28 cellular contexts compared by ENCODE assay signal in genomic region chr1:46352363-46352762, GRCh38. TPM values are rescaled to one million over a fixed set of nuclear protein-coding genes. Genes with fewer than 3 reads are reported as not detected.
DNase-seq lines count a peak whose midpoint lies in the region; ATAC-seq, FAIRE-seq and TF ChIP-seq lines count a peak whose summit lies in the region.
"Had no signal": no experiment of that assay in that cellular context is flagged by ENCODE, and none has a peak within 500 bp of the region (broad histone marks: within the 10 kb centered on the region; RNA-seq: fewer than 3 reads in every experiment).

No MANE protein-coding gene starts in this region.

- H4K20me1 ChIP-seq in HepG2 (ENCODE audit: insufficient read depth, low read length): no peaks in the 10 kb centered on the region
- no peaks in the 10 kb centered on the region for H4K20me1 ChIP-seq in Karpas-422 (ENCODE audit: insufficient read depth, low read depth, low read length)

- TF ChIP-seq POLR2A in HepG2 (IDR thresholded peaks at IDR 0.05; ENCODE audit: insufficient read depth in 1 of 2, low read depth in 2 of 2, low read length in 2 of 2): no peak
- no peak for TF ChIP-seq POLR2A in right lobe of liver (IDR thresholded peaks at IDR 0.05)

- ATAC-seq in HepG2 (no peak), right lobe of liver (no peak), GM21390 (IDR thresholded peaks at IDR 0.05; ENCODE audit: unreplicated experiment) (no peak)
- ATAC-seq in stimulated activated memory B cell treated with anti-CD40 and anti-IgM and Interleukin-4, amounts not matched to agents 10 μg/mL and 1 μg/mL and 100 μg/mL, for 72 hours: no peak
- ATAC-seq: GM12878 had no signal

- H3K27me3 ChIP-seq in HepG2 (ENCODE audit: control insufficient read depth in 1 of 2, insufficient read depth in 2 of 2, low read length in 2 of 2): no peaks in the 10 kb centered on the region
- H3K27me3 ChIP-seq in right lobe of liver: no peaks in the 10 kb centered on the region
- no peaks in the 10 kb centered on the region for H3K27me3 ChIP-seq in Karpas-422 (ENCODE audit: low read length)
- no peaks in the 10 kb centered on the region for H3K27me3 ChIP-seq in SJCRH30
- H3K27me3 ChIP-seq: BE2C, BLaER1 had no signal

- H3K9me3 ChIP-seq in HepG2 (ENCODE audit: low read length) (no peaks in the 10 kb centered on the region), right lobe of liver (no peaks in the 10 kb centered on the region), Karpas-422 (ENCODE audit: low read length) (no peaks in the 10 kb centered on the region), SJCRH30 (replicated peaks) (no peaks in the 10 kb centered on the region)
- H3K9me3 ChIP-seq: BE2C, BLaER1 had no signal

- H3K4me2 ChIP-seq in HepG2 (ENCODE audit: low read depth, low read length) (no peak overlapping the region), Karpas-422 (ENCODE audit: low read depth, low read length, poor library complexity, severe bottlenecking) (no peak overlapping the region)
- H3K4me2 ChIP-seq: BLaER1 had no signal

- no peak overlapping the region for H2AFZ ChIP-seq in HepG2 (ENCODE audit: low read length)
- no peak overlapping the region for H2AFZ ChIP-seq in Karpas-422 (ENCODE audit: low read length)

- H3K4me3 ChIP-seq in HepG2 (replicated peaks in 1 of 3; ENCODE audit: insufficient read depth in 1 of 3, low read depth in 2 of 3, low read length in 3 of 3) (no peak overlapping the region), right lobe of liver (no peak overlapping the region), Karpas-422 (ENCODE audit: low read length) (no peak overlapping the region), SJCRH30 (no peak overlapping the region)
- H3K4me3 ChIP-seq: BLaER1, GM12878 had no signal

- no peak overlapping the region for H3K4me3 Mint-ChIP-seq in stimulated activated memory B cell treated with anti-CD40 and anti-IgM and Interleukin-4, amounts not matched to agents 10 μg/mL and 1 μg/mL and 100 μg/mL, for 72 hours
- H3K4me3 Mint-ChIP-seq: CD14-positive monocyte; CD4-positive, alpha-beta memory T cell; CD4-positive, CD25-positive, alpha-beta regulatory T cell; CD8-positive, alpha-beta memory T cell had no signal

- intact Hi-C loops in HepG2 (cut with micrococcal nuclease; ENCODE audit: unreplicated experiment) (no loop called here), right lobe of liver (cut with DNase I) (no loop called here)

- no peaks in the 10 kb centered on the region for H3K9me3 Mint-ChIP-seq in stimulated activated memory B cell treated with anti-CD40 and anti-IgM and Interleukin-4, amounts not matched to agents 10 μg/mL and 1 μg/mL and 100 μg/mL, for 72 hours
- H3K9me3 Mint-ChIP-seq: CD4-positive, alpha-beta memory T cell; CD4-positive, CD25-positive, alpha-beta regulatory T cell; CD8-positive, alpha-beta memory T cell had no signal

- H3K36me3 ChIP-seq in HepG2 (replicated peaks in 1 of 2; ENCODE audit: control insufficient read depth in 1 of 2, insufficient read depth in 2 of 2, low read length in 2 of 2) (peaks cover 13 to 56% of the 10 kb centered on the region in 2 experiments), right lobe of liver (peaks cover 0 to 57% (median 26%) of the 10 kb centered on the region in 4 donors), Karpas-422 (ENCODE audit: insufficient read depth, low read length) (peaks cover 36% of the 10 kb centered on the region), SJCRH30 (peaks cover 74% of the 10 kb centered on the region)

- 96% methylated on average over 2 of the region's 2 CpGs for WGBS in HepG2 (ENCODE audit: low lambda C conversion rate)
- WGBS in right lobe of liver (ENCODE audit: insufficient coverage, low coverage, low lambda C conversion rate, missing lambda C conversion rate): 78% methylated on average over 1 of the region's 2 CpGs

- H3K27ac Mint-ChIP-seq in stimulated activated memory B cell treated with anti-CD40 and anti-IgM and Interleukin-4, amounts not matched to agents 10 μg/mL and 1 μg/mL and 100 μg/mL, for 72 hours: peak overlapping the region; percentile 11
- H3K27ac Mint-ChIP-seq: CD4-positive, alpha-beta memory T cell had no signal

- no peak for FAIRE-seq in HepG2 (lab: Jason Lieb, UNC)
- FAIRE-seq: A204.1, GM12878, GM12892, GM18507 had no signal

- no peaks in the 10 kb centered on the region for H3K79me2 ChIP-seq in HepG2 (ENCODE audit: insufficient read depth, low read length)
- H3K79me2 ChIP-seq in Karpas-422 (ENCODE audit: low read length): peaks cover 7% of the 10 kb centered on the region

- DNase-seq in HepG2 (ENCODE audit: low spot score): no peak
- no peak for DNase-seq in right lobe of liver
- peak; percentile 34 for DNase-seq in Karpas-422
- DNase-seq in SJCRH30: no peak
- DNase-seq: 8988T; ACHN; BE2C; C1 segment of cervical spinal cord; CD4-positive, alpha-beta memory T cell; CD4-positive, CD25-positive, alpha-beta regulatory T cell; CD8-positive, alpha-beta memory T cell; COR-L47; DMS 273 treated with DMSO at 0.1 percent for 48 hours; DMS153; DMS53; DMS79; DND-41; EL; GDM1 had no signal

- H3K27me3 Mint-ChIP-seq in stimulated activated memory B cell treated with anti-CD40 and anti-IgM and Interleukin-4, amounts not matched to agents 10 μg/mL and 1 μg/mL and 100 μg/mL, for 72 hours: no peaks in the 10 kb centered on the region
- H3K27me3 Mint-ChIP-seq: CD4-positive, alpha-beta memory T cell; CD4-positive, CD25-positive, alpha-beta regulatory T cell; CD8-positive, alpha-beta memory T cell had no signal

- CTCF ChIA-PET in HepG2 (lab: Yijun Ruan, JAX; ENCODE audit: low intra/inter-chr PET ratio, low total read pairs): no interaction called here

- peaks cover 10% of the 10 kb centered on the region for H3K4me1 Mint-ChIP-seq in stimulated activated memory B cell treated with anti-CD40 and anti-IgM and Interleukin-4, amounts not matched to agents 10 μg/mL and 1 μg/mL and 100 μg/mL, for 72 hours

- TF ChIP-seq EP300 in HepG2 (IDR thresholded peaks at IDR 0.05; ENCODE audit: low read depth in 2 of 2, low read length in 2 of 2) (no peak), HepG2 (CRISPR knock-in tag; IDR thresholded peaks at IDR 0.05; ENCODE audit: borderline replicate concordance) (no peak)

- H3K9ac ChIP-seq in HepG2 (ENCODE audit: insufficient read depth, low read depth, low read length) (no peak overlapping the region), Karpas-422 (ENCODE audit: low read length) (no peak overlapping the region)
- H3K9ac ChIP-seq: BLaER1 had no signal

- BruUV-seq in HepG2 (replicated peaks; lab: Mats Ljungman, UMichigan): no TSS peak

- in situ Hi-C loops in HepG2 (cut with HindIII; ENCODE audit: extremely low pct_ligation_motif_present, low pct_unique_long_range_greater_than_20kb): no loop called here

- H3K36me3 Mint-ChIP-seq in stimulated activated memory B cell treated with anti-CD40 and anti-IgM and Interleukin-4, amounts not matched to agents 10 μg/mL and 1 μg/mL and 100 μg/mL, for 72 hours: peaks cover 59% of the 10 kb centered on the region

- no peak for TF ChIP-seq RAD21 in HepG2 (CRISPR knock-in tag; IDR thresholded peaks at IDR 0.05)

- POLR2A ChIA-PET in HepG2 (lab: Yijun Ruan, JAX): interaction anchor here (1.3 kb wide), 1 partner anchor 11 kb away, joined by 3 read pairs; no protein-coding TSS in a partner anchor

- no peak for TF ChIP-seq CTCF in HepG2 (CRISPR knock-in tag; IDR thresholded peaks at IDR 0.05)
- TF ChIP-seq CTCF in right lobe of liver (IDR thresholded peaks at IDR 0.05): no peak

- H3K9me2 ChIP-seq in Karpas-422 (replicated peaks; ENCODE audit: insufficient read depth, low read length): no peaks in the 10 kb centered on the region

- H3K4me1 ChIP-seq in HepG2 (ENCODE audit: insufficient read depth, low read length): peaks cover 6% of the 10 kb centered on the region; the same call in 1 of the 2 replicates
- no peaks in the 10 kb centered on the region for H3K4me1 ChIP-seq in right lobe of liver
- no peaks in the 10 kb centered on the region for H3K4me1 ChIP-seq in Karpas-422 (ENCODE audit: low read length)
- H3K4me1 ChIP-seq in SJCRH30: no peaks in the 10 kb centered on the region
- H3K4me1 ChIP-seq: BE2C, BLaER1 had no signal

- H3K27ac ChIP-seq in HepG2 (ENCODE audit: extremely low read length, insufficient read depth, low read length) (no peak overlapping the region), right lobe of liver (no peak overlapping the region), Karpas-422 (ENCODE audit: low read length) (no peak overlapping the region), SJCRH30 (no peak overlapping the region)
- H3K27ac ChIP-seq: BLaER1 had no signal

RNA-seq across cellular contexts. Expression of gene NSUN4, which starts 11.8 kb away (rescaled TPM):
- total RNA-seq in HepG2 (2016; rRNA removed; fragmentation: Illumina TruSeq; extraction: Trizol) (23.5 and 27.1 TPM in 2 replicates), right lobe of liver (10 to 100 TPM in 5 of 6 experiments, 1 to 10 TPM in 1; 8.5 to 13.0 (median 12.2) TPM)
- total RNA-seq in HepG2 (2016; cell fraction: cytosol; rRNA removed; fragmentation: Illumina TruSeq; extraction: Trizol; ENCODE audit: low read depth): 1.7 and 2.5 TPM in 2 replicates
- total RNA-seq in HepG2 (2016; cell fraction: insoluble cytoplasmic fraction; rRNA removed; fragmentation: Illumina TruSeq; extraction: Trizol): 22.9 and 26.3 TPM in 2 replicates
- total RNA-seq in HepG2 (2016; cell fraction: membrane; rRNA removed; fragmentation: Illumina TruSeq; extraction: Trizol): 6.1 and 6.8 TPM in 2 replicates
- 15.4 and 15.9 TPM in 2 replicates for total RNA-seq in HepG2 (2016; cell fraction: nucleus; rRNA removed; fragmentation: Illumina TruSeq; extraction: Trizol)
- 21.5 and 24.0 TPM in 2 replicates for polyA plus RNA-seq in HepG2 (2011; rRNA removed)
- polyA plus RNA-seq in HepG2 (2011; cell fraction: cytosol; rRNA removed): 27.6 and 30.4 TPM in 2 replicates
- 14.3 and 18.3 TPM in 2 replicates for polyA plus RNA-seq in HepG2 (2011; cell fraction: nucleus; rRNA removed)
- 15.8 and 20.3 TPM in 2 replicates for polyA plus RNA-seq in HepG2 (2012)
- 1.5 and 1.8 TPM in 2 replicates for polyA plus RNA-seq in HepG2 (2016; cell fraction: cytosol; fragmentation: Illumina TruSeq; extraction: Trizol; ENCODE audit: low read depth)
- polyA plus RNA-seq in HepG2 (2016; cell fraction: insoluble cytoplasmic fraction; fragmentation: Illumina TruSeq; extraction: Trizol; ENCODE audit: low read depth): 18.9 and 21.3 TPM in 2 replicates
- polyA plus RNA-seq in HepG2 (2016; cell fraction: membrane; fragmentation: Illumina TruSeq; extraction: Trizol; ENCODE audit: low read depth): 3.4 and 4.0 TPM in 2 replicates
- polyA plus RNA-seq in HepG2 (2016; cell fraction: nucleus; fragmentation: Illumina TruSeq; extraction: Trizol; ENCODE audit: insufficient read depth, low read depth): 14.9 and 17.2 TPM in 2 replicates
- 146 and 163 TPM in 2 replicates for polyA minus RNA-seq in HepG2 (2011; rRNA and poly(A)+ RNA removed; ENCODE audit: low replicate concordance)
- polyA minus RNA-seq in HepG2 (2011; cell fraction: cytosol; rRNA and poly(A)+ RNA removed): 15.6 and 17.8 TPM in 2 replicates
- polyA minus RNA-seq in HepG2 (2011; cell fraction: nucleus; rRNA and poly(A)+ RNA removed): 21.8 and 25.9 TPM in 2 replicates
- total RNA-seq in Karpas-422 (2014; rRNA removed; shearing (Covaris generic); ENCODE audit: low replicate concordance): 15.9 and 27.1 TPM in 2 replicates
- 23.7 TPM in 2 replicates for total RNA-seq in SJCRH30 (2014; rRNA removed; shearing (Covaris generic))

RNA-seq across cellular contexts. Expression of gene FAAH, which starts 41.8 kb away (rescaled TPM):
- total RNA-seq in HepG2 (2016; rRNA removed; fragmentation: Illumina TruSeq; extraction: Trizol) (1.5 and 11.0 TPM in 2 replicates), right lobe of liver (10 to 100 TPM; 26.6 to 48.7 (median 33.5) TPM)
- 0.81 and 1.3 TPM in 2 replicates for total RNA-seq in HepG2 (2016; cell fraction: cytosol; rRNA removed; fragmentation: Illumina TruSeq; extraction: Trizol; ENCODE audit: low read depth)
- 2.5 and 10.2 TPM in 2 replicates for total RNA-seq in HepG2 (2016; cell fraction: insoluble cytoplasmic fraction; rRNA removed; fragmentation: Illumina TruSeq; extraction: Trizol)
- total RNA-seq in HepG2 (2016; cell fraction: membrane; rRNA removed; fragmentation: Illumina TruSeq; extraction: Trizol): 1.7 and 2.5 TPM in 2 replicates
- total RNA-seq in HepG2 (2016; cell fraction: nucleus; rRNA removed; fragmentation: Illumina TruSeq; extraction: Trizol): 15.1 and 16.3 TPM in 2 replicates
- polyA plus RNA-seq in HepG2 (2011; rRNA removed): 5.4 and 7.3 TPM in 2 replicates
- 2.5 TPM in 2 replicates for polyA plus RNA-seq in HepG2 (2011; cell fraction: cytosol; rRNA removed)
- 64.9 and 80.8 TPM in 2 replicates for polyA plus RNA-seq in HepG2 (2011; cell fraction: nucleus; rRNA removed)
- 5.2 and 6.0 TPM in 2 replicates for polyA plus RNA-seq in HepG2 (2012)
- 0.85 and 1.2 TPM in 2 replicates for polyA plus RNA-seq in HepG2 (2016; cell fraction: cytosol; fragmentation: Illumina TruSeq; extraction: Trizol; ENCODE audit: low read depth)
- 1.3 and 2.2 TPM in 2 replicates for polyA plus RNA-seq in HepG2 (2016; cell fraction: insoluble cytoplasmic fraction; fragmentation: Illumina TruSeq; extraction: Trizol; ENCODE audit: low read depth)
- 1.0 and 1.2 TPM in 2 replicates for polyA plus RNA-seq in HepG2 (2016; cell fraction: membrane; fragmentation: Illumina TruSeq; extraction: Trizol; ENCODE audit: low read depth)
- 32.6 and 35.3 TPM in 2 replicates for polyA plus RNA-seq in HepG2 (2016; cell fraction: nucleus; fragmentation: Illumina TruSeq; extraction: Trizol; ENCODE audit: insufficient read depth, low read depth)
- polyA minus RNA-seq in HepG2 (2011; rRNA and poly(A)+ RNA removed; ENCODE audit: low replicate concordance): 0.47 and 3.4 TPM in 2 replicates
- polyA minus RNA-seq in HepG2 (2011; cell fraction: cytosol; rRNA and poly(A)+ RNA removed): 1.4 and 1.7 TPM in 2 replicates
- polyA minus RNA-seq in HepG2 (2011; cell fraction: nucleus; rRNA and poly(A)+ RNA removed): 11.1 and 15.8 TPM in 2 replicates
- 1.3 TPM in 1 of 2 replicates, not detected in the other for total RNA-seq in Karpas-422 (2014; rRNA removed; shearing (Covaris generic); ENCODE audit: low replicate concordance)
- 0.34 TPM in 1 of 2 replicates, not detected in the other for total RNA-seq in SJCRH30 (2014; rRNA removed; shearing (Covaris generic))
- total RNA-seq: G401 had no signal

RNA-seq across cellular contexts. Expression of gene UQCRH, which starts 48.9 kb away (rescaled TPM):
- total RNA-seq in HepG2 (2016; rRNA removed; fragmentation: Illumina TruSeq; extraction: Trizol) (556 and 776 TPM in 2 replicates), right lobe of liver (100 to 1,000 TPM in 2 of 6 experiments, 10 to 100 TPM in 4; 71.6 to 244 (median 90.4) TPM)
- total RNA-seq in HepG2 (2016; cell fraction: cytosol; rRNA removed; fragmentation: Illumina TruSeq; extraction: Trizol; ENCODE audit: low read depth): 326 and 342 TPM in 2 replicates
- 557 and 814 TPM in 2 replicates for total RNA-seq in HepG2 (2016; cell fraction: insoluble cytoplasmic fraction; rRNA removed; fragmentation: Illumina TruSeq; extraction: Trizol)
- 684 and 739 TPM in 2 replicates for total RNA-seq in HepG2 (2016; cell fraction: membrane; rRNA removed; fragmentation: Illumina TruSeq; extraction: Trizol)
- total RNA-seq in HepG2 (2016; cell fraction: nucleus; rRNA removed; fragmentation: Illumina TruSeq; extraction: Trizol): 202 and 207 TPM in 2 replicates
- 389 and 548 TPM in 2 replicates for polyA plus RNA-seq in HepG2 (2011; rRNA removed)
- polyA plus RNA-seq in HepG2 (2011; cell fraction: cytosol; rRNA removed): 498 and 858 TPM in 2 replicates
- polyA plus RNA-seq in HepG2 (2011; cell fraction: nucleus; rRNA removed): 97.1 and 129 TPM in 2 replicates
- polyA plus RNA-seq in HepG2 (2012): 542 and 600 TPM in 2 replicates
- 372 and 389 TPM in 2 replicates for polyA plus RNA-seq in HepG2 (2016; cell fraction: cytosol; fragmentation: Illumina TruSeq; extraction: Trizol; ENCODE audit: low read depth)
- polyA plus RNA-seq in HepG2 (2016; cell fraction: insoluble cytoplasmic fraction; fragmentation: Illumina TruSeq; extraction: Trizol; ENCODE audit: low read depth): 673 and 752 TPM in 2 replicates
- polyA plus RNA-seq in HepG2 (2016; cell fraction: membrane; fragmentation: Illumina TruSeq; extraction: Trizol; ENCODE audit: low read depth): 615 and 634 TPM in 2 replicates
- polyA plus RNA-seq in HepG2 (2016; cell fraction: nucleus; fragmentation: Illumina TruSeq; extraction: Trizol; ENCODE audit: insufficient read depth, low read depth): 308 and 323 TPM in 2 replicates
- polyA minus RNA-seq in HepG2 (2011; rRNA and poly(A)+ RNA removed; ENCODE audit: low replicate concordance): 40.3 and 86.2 TPM in 2 replicates
- 75.1 and 87.3 TPM in 2 replicates for polyA minus RNA-seq in HepG2 (2011; cell fraction: cytosol; rRNA and poly(A)+ RNA removed)
- polyA minus RNA-seq in HepG2 (2011; cell fraction: nucleus; rRNA and poly(A)+ RNA removed): 50.6 and 82.3 TPM in 2 replicates
- total RNA-seq in Karpas-422 (2014; rRNA removed; shearing (Covaris generic); ENCODE audit: low replicate concordance): 455 and 533 TPM in 2 replicates
- 828 and 880 TPM in 2 replicates for total RNA-seq in SJCRH30 (2014; rRNA removed; shearing (Covaris generic))

RNA-seq across cellular contexts. Expression of gene LRRC41, which starts 48.9 kb away (rescaled TPM):
- 51.9 and 53.6 TPM in 2 replicates for total RNA-seq in HepG2 (2016; rRNA removed; fragmentation: Illumina TruSeq; extraction: Trizol)
- total RNA-seq in HepG2 (2016; cell fraction: cytosol; rRNA removed; fragmentation: Illumina TruSeq; extraction: Trizol; ENCODE audit: low read depth): 8.7 and 10.1 TPM in 2 replicates
- 44.9 and 54.0 TPM in 2 replicates for total RNA-seq in HepG2 (2016; cell fraction: insoluble cytoplasmic fraction; rRNA removed; fragmentation: Illumina TruSeq; extraction: Trizol)
- 22.7 and 23.9 TPM in 2 replicates for total RNA-seq in HepG2 (2016; cell fraction: membrane; rRNA removed; fragmentation: Illumina TruSeq; extraction: Trizol)
- 37.9 and 43.3 TPM in 2 replicates for total RNA-seq in HepG2 (2016; cell fraction: nucleus; rRNA removed; fragmentation: Illumina TruSeq; extraction: Trizol)
- polyA plus RNA-seq in HepG2 (2011; rRNA removed): 48.1 and 64.1 TPM in 2 replicates
- polyA plus RNA-seq in HepG2 (2011; cell fraction: cytosol; rRNA removed): 44.5 and 50.8 TPM in 2 replicates
- polyA plus RNA-seq in HepG2 (2011; cell fraction: nucleus; rRNA removed): 63.0 and 69.0 TPM in 2 replicates
- 28.1 and 28.9 TPM in 2 replicates for polyA plus RNA-seq in HepG2 (2012)
- 5.9 and 6.3 TPM in 2 replicates for polyA plus RNA-seq in HepG2 (2016; cell fraction: cytosol; fragmentation: Illumina TruSeq; extraction: Trizol; ENCODE audit: low read depth)
- 40.8 and 53.0 TPM in 2 replicates for polyA plus RNA-seq in HepG2 (2016; cell fraction: insoluble cytoplasmic fraction; fragmentation: Illumina TruSeq; extraction: Trizol; ENCODE audit: low read depth)
- polyA plus RNA-seq in HepG2 (2016; cell fraction: membrane; fragmentation: Illumina TruSeq; extraction: Trizol; ENCODE audit: low read depth): 13.1 and 15.2 TPM in 2 replicates
- 60.2 and 64.7 TPM in 2 replicates for polyA plus RNA-seq in HepG2 (2016; cell fraction: nucleus; fragmentation: Illumina TruSeq; extraction: Trizol; ENCODE audit: insufficient read depth, low read depth)
- polyA minus RNA-seq in HepG2 (2011; rRNA and poly(A)+ RNA removed; ENCODE audit: low replicate concordance): 54.6 and 133 TPM in 2 replicates
- polyA minus RNA-seq in HepG2 (2011; cell fraction: cytosol; rRNA and poly(A)+ RNA removed): 44.0 and 45.3 TPM in 2 replicates
- 36.3 and 42.6 TPM in 2 replicates for polyA minus RNA-seq in HepG2 (2011; cell fraction: nucleus; rRNA and poly(A)+ RNA removed)
- total RNA-seq in right lobe of liver: 10 to 100 TPM; 24.4 to 37.0 (median 29.0) TPM
- total RNA-seq in Karpas-422 (2014; rRNA removed; shearing (Covaris generic); ENCODE audit: low replicate concordance): 64.1 and 69.1 TPM in 2 replicates
- 71.1 and 73.5 TPM in 2 replicates for total RNA-seq in SJCRH30 (2014; rRNA removed; shearing (Covaris generic))
